Comparison of ENCODE assay signal across 1 cellular context in the genomic region with DNA sequence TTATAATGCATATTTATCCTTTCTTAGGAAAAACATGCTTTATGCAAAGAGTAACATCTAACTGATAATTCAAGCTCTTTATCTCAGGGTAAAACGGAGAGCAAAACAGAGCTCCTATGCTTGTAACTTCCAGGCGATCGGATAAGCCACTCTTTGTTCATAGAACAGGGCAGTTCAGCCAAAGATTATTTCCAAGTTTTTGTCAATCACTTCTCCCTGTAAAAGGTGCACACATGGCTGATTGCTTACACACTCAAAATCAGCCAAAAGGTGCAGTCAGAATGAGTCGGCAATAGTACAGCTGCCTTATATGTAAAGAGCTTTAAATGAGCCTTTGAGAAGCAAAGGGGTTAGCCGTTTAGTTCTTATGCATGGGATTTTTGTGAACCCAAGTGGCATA.
TF ChIP-seq lines count a peak whose summit lies in the region.

No MANE protein-coding gene starts in this region.

TF ChIP-seq in GM23338, 12 proteins besides CTCF, POLR2A, EP300 and RAD21 (continued from another document):
- TF ChIP-seq, protein P1, sequence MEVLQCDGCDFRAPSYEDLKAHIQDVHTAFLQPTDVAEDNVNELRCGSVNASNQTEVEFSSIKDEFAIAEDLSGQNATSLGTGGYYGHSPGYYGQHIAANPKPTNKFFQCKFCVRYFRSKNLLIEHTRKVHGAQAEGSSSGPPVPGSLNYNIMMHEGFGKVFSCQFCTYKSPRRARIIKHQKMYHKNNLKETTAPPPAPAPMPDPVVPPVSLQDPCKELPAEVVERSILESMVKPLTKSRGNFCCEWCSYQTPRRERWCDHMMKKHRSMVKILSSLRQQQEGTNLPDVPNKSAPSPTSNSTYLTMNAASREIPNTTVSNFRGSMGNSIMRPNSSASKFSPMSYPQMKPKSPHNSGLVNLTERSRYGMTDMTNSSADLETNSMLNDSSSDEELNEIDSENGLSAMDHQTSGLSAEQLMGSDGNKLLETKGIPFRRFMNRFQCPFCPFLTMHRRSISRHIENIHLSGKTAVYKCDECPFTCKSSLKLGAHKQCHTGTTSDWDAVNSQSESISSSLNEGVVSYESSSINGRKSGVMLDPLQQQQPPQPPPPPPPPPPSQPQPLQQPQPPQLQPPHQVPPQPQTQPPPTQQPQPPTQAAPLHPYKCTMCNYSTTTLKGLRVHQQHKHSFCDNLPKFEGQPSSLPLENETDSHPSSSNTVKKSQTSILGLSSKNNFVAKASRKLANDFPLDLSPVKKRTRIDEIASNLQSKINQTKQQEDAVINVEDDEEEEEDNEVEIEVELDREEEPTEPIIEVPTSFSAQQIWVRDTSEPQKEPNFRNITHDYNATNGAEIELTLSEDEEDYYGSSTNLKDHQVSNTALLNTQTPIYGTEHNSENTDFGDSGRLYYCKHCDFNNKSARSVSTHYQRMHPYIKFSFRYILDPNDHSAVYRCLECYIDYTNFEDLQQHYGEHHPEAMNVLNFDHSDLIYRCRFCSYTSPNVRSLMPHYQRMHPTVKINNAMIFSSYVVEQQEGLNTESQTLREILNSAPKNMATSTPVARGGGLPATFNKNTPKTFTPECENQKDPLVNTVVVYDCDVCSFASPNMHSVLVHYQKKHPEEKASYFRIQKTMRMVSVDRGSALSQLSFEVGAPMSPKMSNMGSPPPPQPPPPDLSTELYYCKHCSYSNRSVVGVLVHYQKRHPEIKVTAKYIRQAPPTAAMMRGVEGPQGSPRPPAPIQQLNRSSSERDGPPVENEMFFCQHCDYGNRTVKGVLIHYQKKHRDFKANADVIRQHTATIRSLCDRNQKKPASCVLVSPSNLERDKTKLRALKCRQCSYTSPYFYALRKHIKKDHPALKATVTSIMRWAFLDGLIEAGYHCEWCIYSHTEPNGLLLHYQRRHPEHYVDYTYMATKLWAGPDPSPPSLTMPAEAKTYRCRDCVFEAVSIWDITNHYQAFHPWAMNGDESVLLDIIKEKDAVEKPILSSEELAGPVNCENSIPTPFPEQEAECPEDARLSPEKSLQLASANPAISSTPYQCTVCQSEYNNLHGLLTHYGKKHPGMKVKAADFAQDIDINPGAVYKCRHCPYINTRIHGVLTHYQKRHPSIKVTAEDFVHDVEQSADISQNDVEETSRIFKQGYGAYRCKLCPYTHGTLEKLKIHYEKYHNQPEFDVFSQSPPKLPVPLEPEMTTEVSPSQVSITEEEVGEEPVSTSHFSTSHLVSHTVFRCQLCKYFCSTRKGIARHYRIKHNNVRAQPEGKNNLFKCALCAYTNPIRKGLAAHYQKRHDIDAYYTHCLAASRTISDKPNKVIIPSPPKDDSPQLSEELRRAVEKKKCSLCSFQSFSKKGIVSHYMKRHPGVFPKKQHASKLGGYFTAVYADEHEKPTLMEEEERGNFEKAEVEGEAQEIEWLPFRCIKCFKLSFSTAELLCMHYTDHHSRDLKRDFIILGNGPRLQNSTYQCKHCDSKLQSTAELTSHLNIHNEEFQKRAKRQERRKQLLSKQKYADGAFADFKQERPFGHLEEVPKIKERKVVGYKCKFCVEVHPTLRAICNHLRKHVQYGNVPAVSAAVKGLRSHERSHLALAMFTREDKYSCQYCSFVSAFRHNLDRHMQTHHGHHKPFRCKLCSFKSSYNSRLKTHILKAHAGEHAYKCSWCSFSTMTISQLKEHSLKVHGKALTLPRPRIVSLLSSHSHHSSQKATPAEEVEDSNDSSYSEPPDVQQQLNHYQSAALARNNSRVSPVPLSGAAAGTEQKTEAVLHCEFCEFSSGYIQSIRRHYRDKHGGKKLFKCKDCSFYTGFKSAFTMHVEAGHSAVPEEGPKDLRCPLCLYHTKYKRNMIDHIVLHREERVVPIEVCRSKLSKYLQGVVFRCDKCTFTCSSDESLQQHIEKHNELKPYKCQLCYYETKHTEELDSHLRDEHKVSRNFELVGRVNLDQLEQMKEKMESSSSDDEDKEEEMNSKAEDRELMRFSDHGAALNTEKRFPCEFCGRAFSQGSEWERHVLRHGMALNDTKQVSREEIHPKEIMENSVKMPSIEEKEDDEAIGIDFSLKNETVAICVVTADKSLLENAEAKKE (CRISPR knock-in tag; IDR thresholded peaks at IDR 0.05): no peak
- TF ChIP-seq, protein P2, sequence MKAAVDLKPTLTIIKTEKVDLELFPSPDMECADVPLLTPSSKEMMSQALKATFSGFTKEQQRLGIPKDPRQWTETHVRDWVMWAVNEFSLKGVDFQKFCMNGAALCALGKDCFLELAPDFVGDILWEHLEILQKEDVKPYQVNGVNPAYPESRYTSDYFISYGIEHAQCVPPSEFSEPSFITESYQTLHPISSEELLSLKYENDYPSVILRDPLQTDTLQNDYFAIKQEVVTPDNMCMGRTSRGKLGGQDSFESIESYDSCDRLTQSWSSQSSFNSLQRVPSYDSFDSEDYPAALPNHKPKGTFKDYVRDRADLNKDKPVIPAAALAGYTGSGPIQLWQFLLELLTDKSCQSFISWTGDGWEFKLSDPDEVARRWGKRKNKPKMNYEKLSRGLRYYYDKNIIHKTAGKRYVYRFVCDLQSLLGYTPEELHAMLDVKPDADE (IDR thresholded peaks at IDR 0.05): no peak
- TF ChIP-seq EZH2 (IDR thresholded peaks at IDR 0.05; ENCODE audit: low read depth, unreplicated experiment): no peak
- no peak for TF ChIP-seq ZNF114 (CRISPR knock-in tag; IDR thresholded peaks at IDR 0.05)
- TF ChIP-seq STAT1 (IDR thresholded peaks at IDR 0.05; ENCODE audit: unreplicated experiment): no peak
- no peak for TF ChIP-seq NANOG (IDR thresholded peaks at IDR 0.05; ENCODE audit: borderline replicate concordance)
- TF ChIP-seq ZNF331 (CRISPR knock-in tag; IDR thresholded peaks at IDR 0.05; ENCODE audit: low read depth): no peak
- no peak for TF ChIP-seq EZH2phosphoT487 (IDR thresholded peaks at IDR 0.05; ENCODE audit: unreplicated experiment)
- TF ChIP-seq, protein P3, sequence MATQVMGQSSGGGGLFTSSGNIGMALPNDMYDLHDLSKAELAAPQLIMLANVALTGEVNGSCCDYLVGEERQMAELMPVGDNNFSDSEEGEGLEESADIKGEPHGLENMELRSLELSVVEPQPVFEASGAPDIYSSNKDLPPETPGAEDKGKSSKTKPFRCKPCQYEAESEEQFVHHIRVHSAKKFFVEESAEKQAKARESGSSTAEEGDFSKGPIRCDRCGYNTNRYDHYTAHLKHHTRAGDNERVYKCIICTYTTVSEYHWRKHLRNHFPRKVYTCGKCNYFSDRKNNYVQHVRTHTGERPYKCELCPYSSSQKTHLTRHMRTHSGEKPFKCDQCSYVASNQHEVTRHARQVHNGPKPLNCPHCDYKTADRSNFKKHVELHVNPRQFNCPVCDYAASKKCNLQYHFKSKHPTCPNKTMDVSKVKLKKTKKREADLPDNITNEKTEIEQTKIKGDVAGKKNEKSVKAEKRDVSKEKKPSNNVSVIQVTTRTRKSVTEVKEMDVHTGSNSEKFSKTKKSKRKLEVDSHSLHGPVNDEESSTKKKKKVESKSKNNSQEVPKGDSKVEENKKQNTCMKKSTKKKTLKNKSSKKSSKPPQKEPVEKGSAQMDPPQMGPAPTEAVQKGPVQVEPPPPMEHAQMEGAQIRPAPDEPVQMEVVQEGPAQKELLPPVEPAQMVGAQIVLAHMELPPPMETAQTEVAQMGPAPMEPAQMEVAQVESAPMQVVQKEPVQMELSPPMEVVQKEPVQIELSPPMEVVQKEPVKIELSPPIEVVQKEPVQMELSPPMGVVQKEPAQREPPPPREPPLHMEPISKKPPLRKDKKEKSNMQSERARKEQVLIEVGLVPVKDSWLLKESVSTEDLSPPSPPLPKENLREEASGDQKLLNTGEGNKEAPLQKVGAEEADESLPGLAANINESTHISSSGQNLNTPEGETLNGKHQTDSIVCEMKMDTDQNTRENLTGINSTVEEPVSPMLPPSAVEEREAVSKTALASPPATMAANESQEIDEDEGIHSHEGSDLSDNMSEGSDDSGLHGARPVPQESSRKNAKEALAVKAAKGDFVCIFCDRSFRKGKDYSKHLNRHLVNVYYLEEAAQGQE (IDR thresholded peaks at IDR 0.05; ENCODE audit: unreplicated experiment): no peak
